14 cellular contexts compared by ENCODE assay signal in the genomic region with DNA sequence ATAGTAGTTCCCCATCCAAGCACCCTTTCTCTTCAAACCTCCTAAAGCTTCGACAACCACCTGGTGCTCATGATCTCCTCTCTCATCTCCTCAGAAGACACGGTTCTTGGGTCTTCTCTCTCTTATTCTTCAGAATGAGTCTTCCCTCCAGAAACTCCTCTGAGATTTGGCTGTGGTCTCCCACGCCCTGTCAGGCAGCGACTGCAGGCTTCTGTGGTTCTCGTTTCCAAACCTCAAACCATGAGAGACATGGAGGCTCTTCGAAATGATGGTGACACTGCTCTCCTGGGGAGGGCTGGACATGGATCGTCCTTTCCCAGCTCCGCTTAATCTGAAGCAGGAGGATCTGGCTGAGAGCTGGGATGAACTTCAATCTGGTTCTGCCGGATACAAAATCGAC.
A peak's percentile ranks its signal among the peaks of the same experiment; 100 is the strongest.
DNase-seq lines count a peak whose midpoint lies in the region; ATAC-seq lines count a peak whose summit lies in the region.
"Had no signal": no experiment of that assay in that cellular context is flagged by ENCODE, and none has a peak within 500 bp of the region (broad histone marks: within the 10 kb centered on the region; RNA-seq: fewer than 3 reads in every experiment).

No MANE protein-coding gene starts in this region.

- DNase-seq in activated CD4-positive, alpha-beta T cell treated with anti-CD3 and anti-CD28 coated beads, Interleukin-2, amount 50 U/mL, for 48 hours, result peak; percentile 19 to 31
- DNase-seq in activated CD4-positive, alpha-beta T cell treated with anti-CD3 and anti-CD28 coated beads for 1 hour, result no peak
- no peak for DNase-seq in stimulated activated naive CD8-positive, alpha-beta T cell treated with anti-CD3 and anti-CD28 coated beads, Interleukin-15, Interleukin-2, amounts not matched to agents 100 U/mL and 50 U/mL, for 24 hours
- DNase-seq in stimulated activated naive CD8-positive, alpha-beta T cell treated with anti-CD3 and anti-CD28 coated beads, Interleukin-15, amount 100 ng/mL, for 72 hours, result no peak
- DNase-seq in myocyte (ENCODE audit: low read depth) (peak; percentile 56), kidney tubule cell (ENCODE audit: low spot score) (no peak), DMS 273 (lab: John Stamatoyannopoulos, UW; ENCODE audit: unreplicated experiment) (no peak)
- DNase-seq: GM23248; HCEC 1CT; NCI-H1417; NCI-H187 treated with DMSO at 0.1 percent for 48 hours; NCI-H526 treated with DMSO at 0.1 percent for 48 hours; NK-92 treated with Interleukin-12 subunit alpha and Interleukin-12 subunit beta, amount 100 ng/mL, for 24 hours had no signal

- H3K27ac Mint-ChIP-seq in stimulated activated naive CD8-positive, alpha-beta T cell treated with anti-CD3 and anti-CD28 coated beads, Interleukin-15, amount 100 ng/mL, for 72 hours, result no peak overlapping the region

- H3K27me3 Mint-ChIP-seq in stimulated activated naive CD8-positive, alpha-beta T cell treated with anti-CD3 and anti-CD28 coated beads, Interleukin-15, amount 100 ng/mL, for 72 hours, result peaks cover 75% of the 10 kb centered on the region

- no peaks in the 10 kb centered on the region for H3K9me3 Mint-ChIP-seq in stimulated activated naive CD8-positive, alpha-beta T cell treated with anti-CD3 and anti-CD28 coated beads, Interleukin-15, amount 100 ng/mL, for 72 hours

- peaks cover 6% of the 10 kb centered on the region for H3K4me1 Mint-ChIP-seq in stimulated activated naive CD8-positive, alpha-beta T cell treated with anti-CD3 and anti-CD28 coated beads, Interleukin-15, amount 100 ng/mL, for 72 hours

- H3K4me3 Mint-ChIP-seq in stimulated activated naive CD8-positive, alpha-beta T cell treated with anti-CD3 and anti-CD28 coated beads, Interleukin-15, amount 100 ng/mL, for 72 hours, result no peak overlapping the region

- peak; percentile 57 for ATAC-seq in stimulated activated naive CD8-positive, alpha-beta T cell treated with anti-CD3 and anti-CD28 coated beads, Interleukin-15, Interleukin-2, amounts not matched to agents 100 U/mL and 50 U/mL, for 24 hours
- no peak for ATAC-seq in stimulated activated naive CD8-positive, alpha-beta T cell treated with anti-CD3 and anti-CD28 coated beads, Interleukin-15, amount 100 ng/mL, for 72 hours
- ATAC-seq in HG03442 (IDR thresholded peaks at IDR 0.05; ENCODE audit: unreplicated experiment), result no peak

Comparison
In these comparisons a context has a peak if more than half of its experiments do, and no peak if none do; other contexts are left out.
1. DNase-seq: peak in activated CD4-positive, alpha-beta T cell treated with anti-CD3 and anti-CD28 coated beads, Interleukin-2, amount 50 U/mL, for 48 hours (2 of 2) and myocyte (single experiment); none in activated CD4-positive, alpha-beta T cell treated with anti-CD3 and anti-CD28 coated beads for 1 hour (single experiment), stimulated activated naive CD8-positive, alpha-beta T cell treated with anti-CD3 and anti-CD28 coated beads, Interleukin-15, Interleukin-2, amounts not matched to agents 100 U/mL and 50 U/mL, for 24 hours (single experiment), stimulated activated naive CD8-positive, alpha-beta T cell treated with anti-CD3 and anti-CD28 coated beads, Interleukin-15, amount 100 ng/mL, for 72 hours (0 of 2), kidney tubule cell (single experiment) and DMS 273 (single experiment).